In the genomic region with DNA sequence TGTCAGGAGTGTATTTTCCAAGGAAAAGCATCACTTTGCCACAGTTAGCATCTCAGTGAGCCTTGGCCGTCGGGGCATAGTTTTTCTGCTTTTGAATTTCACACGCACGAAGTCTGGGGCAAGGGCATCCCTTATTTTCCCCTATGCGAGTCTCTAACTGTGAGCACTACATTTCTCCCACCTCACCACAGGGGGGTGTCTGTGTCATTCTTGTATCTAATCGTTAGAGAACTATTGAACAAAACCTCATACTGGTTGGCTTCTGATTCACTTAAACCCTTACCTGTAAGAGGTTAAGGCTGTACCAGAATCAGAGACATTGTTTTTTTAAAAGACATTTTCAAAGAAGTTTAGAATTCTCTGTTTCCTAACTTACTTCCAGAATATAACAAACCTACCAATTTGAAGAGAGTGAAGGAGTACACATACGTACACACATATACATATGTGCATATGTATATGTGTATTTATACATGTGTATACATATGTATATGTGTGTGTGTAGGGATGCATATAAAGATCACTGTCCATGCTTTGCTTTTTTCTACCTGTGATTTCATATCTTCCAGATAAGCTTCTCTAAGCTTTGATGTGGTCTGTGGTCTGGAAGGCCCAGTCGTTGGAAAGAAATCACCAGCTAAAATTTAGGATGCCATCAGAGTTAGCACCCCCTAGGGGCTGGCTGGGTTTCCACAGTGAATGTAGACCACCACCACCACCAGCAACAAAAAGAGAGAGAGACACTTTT, we compare ENCODE assay signal across 8 cellular contexts. TPM values are rescaled to one million over a fixed set of nuclear protein-coding genes. Genes with fewer than 3 reads are reported as not detected.
DNase-seq lines count a peak whose midpoint lies in the region; ATAC-seq and TF ChIP-seq lines count a peak whose summit lies in the region.

No MANE protein-coding gene starts in this region.

- no peaks in the 10 kb centered on the region; the same call in none of the 2 replicates for H3K27me3 ChIP-seq in GM06990 (replicated peaks; ENCODE audit: control insufficient read depth, insufficient read depth, low read length)
- H3K27me3 ChIP-seq in osteoblast (ENCODE audit: insufficient read depth, low read length): peaks cover 12% of the 10 kb centered on the region

- H3K9me3 ChIP-seq in OCI-LY7 (ENCODE audit: low read length): no peaks in the 10 kb centered on the region
- H3K9me3 ChIP-seq in osteoblast (ENCODE audit: low read depth, low read length): no peaks in the 10 kb centered on the region

- DNase-seq in AG10803 (ENCODE audit: low read depth): peak; percentile 43
- DNase-seq in GM06990 (ENCODE audit: extremely low read depth, insufficient read length): no peak
- DNase-seq in OCI-LY7 (ENCODE audit: low spot score): peak; percentile 11
- no peak for DNase-seq in epithelial cell of proximal tubule (ENCODE audit: low read depth)
- no peak for DNase-seq in osteoblast (ENCODE audit: insufficient read length, low spot score, missing footprints)
- no peak for DNase-seq in GOT3 (lab: John Stamatoyannopoulos, UW)

- POLR2A ChIA-PET in OCI-LY7 (lab: Charles Lee): no interaction called here

- H3K4me1 ChIP-seq in OCI-LY7 (ENCODE audit: insufficient read depth, low read length, poor library complexity, severe bottlenecking) (no peaks in the 10 kb centered on the region), osteoblast (ENCODE audit: insufficient read depth, low read length) (no peaks in the 10 kb centered on the region)

- BruUV-seq in OCI-LY7 (replicated peaks; lab: Mats Ljungman, UMichigan): no TSS peak

- H3K4me3 ChIP-seq in AG10803 (ENCODE audit: low read length) (no peak overlapping the region), GM06990 (replicated peaks; ENCODE audit: low read depth, low read length) (no peak overlapping the region), OCI-LY7 (ENCODE audit: low read depth, low read length, poor library complexity, severe bottlenecking) (no peak overlapping the region), epithelial cell of proximal tubule (ENCODE audit: low read depth, low read length) (no peak overlapping the region), osteoblast (ENCODE audit: insufficient read depth, low read length) (no peak overlapping the region)

- H3K36me3 ChIP-seq in GM06990 (ENCODE audit: control insufficient read depth, insufficient read depth, low read length): no peaks in the 10 kb centered on the region
- H3K36me3 ChIP-seq in OCI-LY7 (ENCODE audit: insufficient read depth, low read length): no peaks in the 10 kb centered on the region
- no peaks in the 10 kb centered on the region for H3K36me3 ChIP-seq in osteoblast (ENCODE audit: insufficient read depth, low read length)

- H3K27ac ChIP-seq in OCI-LY7 (ENCODE audit: low read depth, low read length, poor library complexity, severe bottlenecking) (no peak overlapping the region), osteoblast (ENCODE audit: low read depth, low read length) (no peak overlapping the region)

- intact Hi-C loops in OCI-LY7 (cut with micrococcal nuclease; ENCODE audit: unreplicated experiment): no loop called here

- ATAC-seq in GM18502 (IDR thresholded peaks at IDR 0.05; ENCODE audit: poor library complexity, unreplicated experiment) (no peak), GM21825 (IDR thresholded peaks at IDR 0.05; ENCODE audit: unreplicated experiment) (no peak)

- H3K4me2 ChIP-seq in OCI-LY7 (ENCODE audit: low read length): no peak overlapping the region
- H3K4me2 ChIP-seq in osteoblast (ENCODE audit: insufficient read depth, low read length): no peak overlapping the region

- H2AFZ ChIP-seq in OCI-LY7 (ENCODE audit: low read length): no peak overlapping the region
- H2AFZ ChIP-seq in osteoblast (ENCODE audit: low read length): no peak overlapping the region

- TF ChIP-seq CTCF in AG10803 (conservative IDR thresholded peaks at IDR 0.05; ENCODE audit: low read length) (peak; percentile 76), GM06990 (IDR thresholded peaks at IDR 0.05; ENCODE audit: insufficient read depth, low read length, poor library complexity, severe bottlenecking) (peak; percentile 52), OCI-LY7 (conservative IDR thresholded peaks at IDR 0.05; ENCODE audit: low read length) (peak; percentile 64), epithelial cell of proximal tubule (conservative IDR thresholded peaks at IDR 0.05; ENCODE audit: low read depth, low read length) (peak; percentile 74), osteoblast (IDR thresholded peaks at IDR 0.05; ENCODE audit: extremely low read depth, low read depth, low read length) (peak; percentile 60)

- H4K20me1 ChIP-seq in OCI-LY7 (ENCODE audit: insufficient read depth, low read length): no peaks in the 10 kb centered on the region
- H4K20me1 ChIP-seq in osteoblast (ENCODE audit: insufficient read depth, low read length): no peaks in the 10 kb centered on the region

- H3K9me2 ChIP-seq in OCI-LY7 (ENCODE audit: insufficient read depth, low read length): no peaks in the 10 kb centered on the region

- CTCF ChIA-PET in OCI-LY7 (lab: Charles Lee; ENCODE audit: unreplicated experiment): no interaction called here

- no peaks in the 10 kb centered on the region for H3K79me2 ChIP-seq in OCI-LY7 (ENCODE audit: insufficient read depth, low read depth, low read length)
- H3K79me2 ChIP-seq in osteoblast (ENCODE audit: insufficient read depth, low read length): no peaks in the 10 kb centered on the region

RNA-seq across cellular contexts. Expression of a gene that starts 49.4 kb away (rescaled TPM):
- total RNA-seq in OCI-LY7 (2014; rRNA removed; shearing (Covaris generic)): not detected in 2 replicates
- total RNA-seq in OCI-LY7 (2022): not detected in 2 replicates
- 0.06 and 0.14 TPM in 2 replicates for total RNA-seq in epithelial cell of proximal tubule
- total RNA-seq in osteoblast: under 0.01 TPM in 1 of 2 replicates, not detected in the other

Comparison
In these comparisons a context has a peak if more than half of its experiments do, and no peak if none do; other contexts are left out.
1. DNase-seq: peak in AG10803 (single experiment) and OCI-LY7 (single experiment); none in GM06990 (single experiment), epithelial cell of proximal tubule (single experiment), osteoblast (single experiment) and GOT3 (single experiment).
2. Peak in every context shown above with its lines, with median percentiles within 50 percentile points of each other: CTCF ChIP-seq.